In the genomic region with DNA sequence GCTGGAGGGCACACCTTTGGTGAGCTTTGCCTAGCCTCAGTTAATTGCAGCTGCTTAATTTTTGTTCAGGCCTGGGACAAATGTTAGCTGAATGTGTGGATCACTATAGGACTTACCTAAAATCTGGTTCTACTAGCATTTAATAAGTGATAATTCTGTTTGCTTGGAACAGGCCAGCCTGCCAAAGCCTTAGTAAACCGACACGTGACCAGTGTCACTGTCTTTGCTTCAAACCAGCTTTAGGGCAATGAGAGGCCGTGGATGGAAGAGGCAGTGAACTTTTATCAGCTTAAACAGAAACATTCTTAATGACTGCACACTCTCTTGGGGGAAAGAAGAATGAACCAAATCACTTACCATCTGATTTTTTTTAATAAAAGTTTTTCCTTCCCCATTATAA, we compare ENCODE assay signal across 1 cellular context.
TF ChIP-seq lines count a peak whose summit lies in the region.

No MANE protein-coding gene starts in this region.

TF ChIP-seq in SK-N-SH treated with all-trans-retinoic acid at 6 μM for 48 hours, 23 proteins besides CTCF, POLR2A, EP300 and RAD21 (continued from another document):
- TF ChIP-seq, protein P1, sequence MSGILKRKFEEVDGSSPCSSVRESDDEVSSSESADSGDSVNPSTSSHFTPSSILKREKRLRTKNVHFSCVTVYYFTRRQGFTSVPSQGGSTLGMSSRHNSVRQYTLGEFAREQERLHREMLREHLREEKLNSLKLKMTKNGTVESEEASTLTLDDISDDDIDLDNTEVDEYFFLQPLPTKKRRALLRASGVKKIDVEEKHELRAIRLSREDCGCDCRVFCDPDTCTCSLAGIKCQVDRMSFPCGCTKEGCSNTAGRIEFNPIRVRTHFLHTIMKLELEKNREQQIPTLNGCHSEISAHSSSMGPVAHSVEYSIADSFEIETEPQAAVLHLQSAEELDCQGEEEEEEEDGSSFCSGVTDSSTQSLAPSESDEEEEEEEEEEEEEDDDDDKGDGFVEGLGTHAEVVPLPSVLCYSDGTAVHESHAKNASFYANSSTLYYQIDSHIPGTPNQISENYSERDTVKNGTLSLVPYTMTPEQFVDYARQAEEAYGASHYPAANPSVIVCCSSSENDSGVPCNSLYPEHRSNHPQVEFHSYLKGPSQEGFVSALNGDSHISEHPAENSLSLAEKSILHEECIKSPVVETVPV (CRISPR knock-in tag; IDR thresholded peaks at IDR 0.05) = no peak
- TF ChIP-seq, protein P2, sequence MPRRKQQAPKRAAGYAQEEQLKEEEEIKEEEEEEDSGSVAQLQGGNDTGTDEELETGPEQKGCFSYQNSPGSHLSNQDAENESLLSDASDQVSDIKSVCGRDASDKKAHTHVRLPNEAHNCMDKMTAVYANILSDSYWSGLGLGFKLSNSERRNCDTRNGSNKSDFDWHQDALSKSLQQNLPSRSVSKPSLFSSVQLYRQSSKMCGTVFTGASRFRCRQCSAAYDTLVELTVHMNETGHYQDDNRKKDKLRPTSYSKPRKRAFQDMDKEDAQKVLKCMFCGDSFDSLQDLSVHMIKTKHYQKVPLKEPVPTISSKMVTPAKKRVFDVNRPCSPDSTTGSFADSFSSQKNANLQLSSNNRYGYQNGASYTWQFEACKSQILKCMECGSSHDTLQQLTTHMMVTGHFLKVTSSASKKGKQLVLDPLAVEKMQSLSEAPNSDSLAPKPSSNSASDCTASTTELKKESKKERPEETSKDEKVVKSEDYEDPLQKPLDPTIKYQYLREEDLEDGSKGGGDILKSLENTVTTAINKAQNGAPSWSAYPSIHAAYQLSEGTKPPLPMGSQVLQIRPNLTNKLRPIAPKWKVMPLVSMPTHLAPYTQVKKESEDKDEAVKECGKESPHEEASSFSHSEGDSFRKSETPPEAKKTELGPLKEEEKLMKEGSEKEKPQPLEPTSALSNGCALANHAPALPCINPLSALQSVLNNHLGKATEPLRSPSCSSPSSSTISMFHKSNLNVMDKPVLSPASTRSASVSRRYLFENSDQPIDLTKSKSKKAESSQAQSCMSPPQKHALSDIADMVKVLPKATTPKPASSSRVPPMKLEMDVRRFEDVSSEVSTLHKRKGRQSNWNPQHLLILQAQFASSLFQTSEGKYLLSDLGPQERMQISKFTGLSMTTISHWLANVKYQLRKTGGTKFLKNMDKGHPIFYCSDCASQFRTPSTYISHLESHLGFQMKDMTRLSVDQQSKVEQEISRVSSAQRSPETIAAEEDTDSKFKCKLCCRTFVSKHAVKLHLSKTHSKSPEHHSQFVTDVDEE (CRISPR knock-in tag; IDR thresholded peaks at IDR 0.05) = no peak
- no peak for TF ChIP-seq SNAI2 (CRISPR knock-in tag; IDR thresholded peaks at IDR 0.05)
- TF ChIP-seq TCF4 (CRISPR knock-in tag; IDR thresholded peaks at IDR 0.05; ENCODE audit: borderline replicate concordance) = no peak
- no peak for TF ChIP-seq BACH2 (CRISPR knock-in tag; IDR thresholded peaks at IDR 0.05; ENCODE audit: borderline replicate concordance)
- no peak for TF ChIP-seq ZNF8 (CRISPR knock-in tag; IDR thresholded peaks at IDR 0.05)
- TF ChIP-seq, protein P3, sequence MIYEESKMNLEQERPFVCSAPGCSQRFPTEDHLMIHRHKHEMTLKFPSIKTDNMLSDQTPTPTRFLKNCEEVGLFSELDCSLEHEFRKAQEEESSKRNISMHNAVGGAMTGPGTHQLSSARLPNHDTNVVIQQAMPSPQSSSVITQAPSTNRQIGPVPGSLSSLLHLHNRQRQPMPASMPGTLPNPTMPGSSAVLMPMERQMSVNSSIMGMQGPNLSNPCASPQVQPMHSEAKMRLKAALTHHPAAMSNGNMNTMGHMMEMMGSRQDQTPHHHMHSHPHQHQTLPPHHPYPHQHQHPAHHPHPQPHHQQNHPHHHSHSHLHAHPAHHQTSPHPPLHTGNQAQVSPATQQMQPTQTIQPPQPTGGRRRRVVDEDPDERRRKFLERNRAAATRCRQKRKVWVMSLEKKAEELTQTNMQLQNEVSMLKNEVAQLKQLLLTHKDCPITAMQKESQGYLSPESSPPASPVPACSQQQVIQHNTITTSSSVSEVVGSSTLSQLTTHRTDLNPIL (CRISPR knock-in tag; IDR thresholded peaks at IDR 0.05; ENCODE audit: low read depth) = no peak
- TF ChIP-seq ZNF70 (CRISPR knock-in tag; IDR thresholded peaks at IDR 0.05) = no peak
